Comparison of ENCODE assay signal across 1 cellular context in the genomic region with DNA sequence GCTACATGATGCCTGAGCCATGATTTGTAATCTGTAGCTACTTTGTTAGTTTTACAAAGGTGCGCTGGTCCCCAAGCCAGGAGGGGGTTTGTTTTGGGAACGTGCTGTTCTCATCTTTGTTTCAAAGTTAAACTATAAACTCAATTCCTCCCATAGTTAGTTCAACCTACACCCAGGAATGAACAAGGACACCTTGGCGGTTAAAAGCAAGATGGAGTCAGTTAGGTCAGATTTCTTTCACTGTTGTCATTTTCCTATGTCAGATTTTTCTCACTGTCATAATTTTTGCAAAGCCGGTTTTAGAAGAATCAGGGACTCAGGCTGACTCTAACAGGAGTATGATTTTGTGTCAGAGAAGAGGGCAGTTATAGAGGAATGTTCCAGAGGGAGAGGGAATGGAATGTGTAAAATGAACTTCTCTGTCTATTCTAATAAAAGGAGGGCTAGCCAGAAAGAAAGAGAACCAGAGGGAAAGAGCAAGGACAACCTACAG.
TF ChIP-seq lines count a peak whose summit lies in the region.

No MANE protein-coding gene starts in this region.

TF ChIP-seq in K562, 482 proteins besides CTCF, POLR2A, EP300 and RAD21 (continued from another document and continues in another):
- TF ChIP-seq ZNF280B (CRISPR knock-in tag; IDR thresholded peaks at IDR 0.05) (peak; percentile 65; the same call in 1 of the 2 replicates), ZNF140 (CRISPR knock-in tag; IDR thresholded peaks at IDR 0.05) (no peak), GABPA (tag; conservative IDR thresholded peaks at IDR 0.05; ENCODE audit: low read depth) (no peak), SAP30 (IDR thresholded peaks at IDR 0.05; ENCODE audit: borderline replicate concordance, insufficient read depth, low read depth, low read length, poor library complexity, severe bottlenecking) (no peak), GTF2A2 (tag; IDR thresholded peaks at IDR 0.05) (peak; percentile 93), MCM5 (IDR thresholded peaks at IDR 0.05; ENCODE audit: low read depth) (no peak), MAZ (CRISPR knock-in tag; conservative IDR thresholded peaks at IDR 0.05 in 1 of 2, IDR thresholded peaks at IDR 0.05 in 1 of 2) (peak in 1 of 2 experiments; percentile 72; a peak in 2 of 4 replicates), DDX20 (tag; IDR thresholded peaks at IDR 0.05; ENCODE audit: low read depth) (peak; percentile 94), PHTF2 (CRISPR knock-in tag; IDR thresholded peaks at IDR 0.05) (no peak; the same call in 1 of the 2 replicates), ZNF311 (CRISPR knock-in tag; IDR thresholded peaks at IDR 0.05) (peak; percentile 98), ZNF449 (CRISPR knock-in tag; IDR thresholded peaks at IDR 0.05) (peak; percentile 91), NFXL1 (CRISPR knock-in tag; IDR thresholded peaks at IDR 0.05) (no peak; the same call in 1 of the 2 replicates), SIRT6 (IDR thresholded peaks at IDR 0.05; ENCODE audit: low read depth, low read length) (no peak), ZNF165 (CRISPR knock-in tag; IDR thresholded peaks at IDR 0.05; ENCODE audit: borderline replicate concordance) (0 out of 2 replicates have a peak, but pooled peaks have one; percentile 85), ZNF395 (CRISPR knock-in tag; IDR thresholded peaks at IDR 0.05) (peak; percentile 92), KLF6 (CRISPR knock-in tag; IDR thresholded peaks at IDR 0.05; ENCODE audit: borderline replicate concordance) (peak; percentile 97), FOXM1 (IDR thresholded peaks at IDR 0.05; ENCODE audit: low read depth) (no peak), FOXM1 (CRISPR knock-in tag; IDR thresholded peaks at IDR 0.05; ENCODE audit: low read depth) (no peak), ZNF133 (CRISPR knock-in tag; IDR thresholded peaks at IDR 0.05) (no peak), ZFPM2 (CRISPR knock-in tag; IDR thresholded peaks at IDR 0.05) (0 out of 2 replicates have a peak, but pooled peaks have one; percentile 50), SRF (CRISPR knock-in tag; IDR thresholded peaks at IDR 0.05) (0 out of 4 replicates have a peak, but pooled peaks of 1 of the 2 experiments have one; percentile 55), MECOM (CRISPR knock-in tag; IDR thresholded peaks at IDR 0.05) (peak; percentile 93), BCL6 (CRISPR knock-in tag; IDR thresholded peaks at IDR 0.05) (peak; percentile 70; the same call in 1 of the 2 replicates), MTF1 (CRISPR knock-in tag; IDR thresholded peaks at IDR 0.05; ENCODE audit: borderline replicate concordance) (peak; percentile 79; the same call in 1 of the 2 replicates), HLTF (IDR thresholded peaks at IDR 0.05) (no peak), MAFK (IDR thresholded peaks at IDR 0.05; ENCODE audit: low read length) (no peak), KDM4B (IDR thresholded peaks at IDR 0.05; ENCODE audit: borderline replicate concordance in 2 of 2, low read depth in 1 of 2) (no peak), ARHGAP35 (IDR thresholded peaks at IDR 0.05; ENCODE audit: partially characterized antibody) (no peak), KDM2B (CRISPR knock-in tag; IDR thresholded peaks at IDR 0.05) (0 out of 2 replicates have a peak, but pooled peaks have one; percentile 43), ZNF707 (CRISPR knock-in tag; conservative IDR thresholded peaks at IDR 0.05) (no peak), ZNF197 (CRISPR knock-in tag; IDR thresholded peaks at IDR 0.05; ENCODE audit: low read depth) (peak; percentile 85; the same call in 1 of the 2 replicates), ZNF324 (CRISPR knock-in tag; IDR thresholded peaks at IDR 0.05) (peak; percentile 67), TEAD4 (IDR thresholded peaks at IDR 0.05; ENCODE audit: low read length) (no peak), TEAD4 (CRISPR knock-in tag; IDR thresholded peaks at IDR 0.05; ENCODE audit: borderline replicate concordance) (no peak), ELF4 (CRISPR knock-in tag; IDR thresholded peaks at IDR 0.05) (0 out of 2 replicates have a peak, but pooled peaks have one; percentile 68), ZKSCAN3 (CRISPR knock-in tag; IDR thresholded peaks at IDR 0.05) (peak; percentile 69), ETV1 (tag; conservative IDR thresholded peaks at IDR 0.05; ENCODE audit: low read depth) (peak; percentile 64), ZNF644 (tag; IDR thresholded peaks at IDR 0.05; ENCODE audit: low read depth) (peak; percentile 92), TAF9B (IDR thresholded peaks at IDR 0.05; ENCODE audit: partially characterized antibody) (no peak), IRF9 (tag; IDR thresholded peaks at IDR 0.05) (peak; percentile 82), CCNT2 (IDR thresholded peaks at IDR 0.05; ENCODE audit: borderline replicate concordance, extremely low read depth, insufficient read length, low read depth, low read length) (no peak), XRCC4 (IDR thresholded peaks at IDR 0.05; ENCODE audit: extremely low read depth, insufficient read depth, insufficient read length) (no peak), FIP1L1 (IDR thresholded peaks at IDR 0.05; ENCODE audit: low read depth, low read length, poor library complexity, severe bottlenecking) (no peak), GATA2 (CRISPR knock-in tag; IDR thresholded peaks at IDR 0.05) (no peak), SMAD3 (CRISPR knock-in tag; conservative IDR thresholded peaks at IDR 0.05) (peak; percentile 93), ILK (tag; IDR thresholded peaks at IDR 0.05; ENCODE audit: borderline replicate concordance, low read depth) (peak; percentile 89)
- TF ChIP-seq, protein P1, sequence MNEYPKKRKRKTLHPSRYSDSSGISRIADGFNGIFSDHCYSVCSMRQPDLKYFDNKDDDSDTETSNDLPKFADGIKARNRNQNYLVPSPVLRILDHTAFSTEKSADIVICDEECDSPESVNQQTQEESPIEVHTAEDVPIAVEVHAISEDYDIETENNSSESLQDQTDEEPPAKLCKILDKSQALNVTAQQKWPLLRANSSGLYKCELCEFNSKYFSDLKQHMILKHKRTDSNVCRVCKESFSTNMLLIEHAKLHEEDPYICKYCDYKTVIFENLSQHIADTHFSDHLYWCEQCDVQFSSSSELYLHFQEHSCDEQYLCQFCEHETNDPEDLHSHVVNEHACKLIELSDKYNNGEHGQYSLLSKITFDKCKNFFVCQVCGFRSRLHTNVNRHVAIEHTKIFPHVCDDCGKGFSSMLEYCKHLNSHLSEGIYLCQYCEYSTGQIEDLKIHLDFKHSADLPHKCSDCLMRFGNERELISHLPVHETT (CRISPR knock-in tag; conservative IDR thresholded peaks at IDR 0.05 in 1 of 2, IDR thresholded peaks at IDR 0.05 in 1 of 2), result peak in 1 of 2 experiments; percentile 81; a peak in 1 of 4 replicates
- TF ChIP-seq, protein P2, sequence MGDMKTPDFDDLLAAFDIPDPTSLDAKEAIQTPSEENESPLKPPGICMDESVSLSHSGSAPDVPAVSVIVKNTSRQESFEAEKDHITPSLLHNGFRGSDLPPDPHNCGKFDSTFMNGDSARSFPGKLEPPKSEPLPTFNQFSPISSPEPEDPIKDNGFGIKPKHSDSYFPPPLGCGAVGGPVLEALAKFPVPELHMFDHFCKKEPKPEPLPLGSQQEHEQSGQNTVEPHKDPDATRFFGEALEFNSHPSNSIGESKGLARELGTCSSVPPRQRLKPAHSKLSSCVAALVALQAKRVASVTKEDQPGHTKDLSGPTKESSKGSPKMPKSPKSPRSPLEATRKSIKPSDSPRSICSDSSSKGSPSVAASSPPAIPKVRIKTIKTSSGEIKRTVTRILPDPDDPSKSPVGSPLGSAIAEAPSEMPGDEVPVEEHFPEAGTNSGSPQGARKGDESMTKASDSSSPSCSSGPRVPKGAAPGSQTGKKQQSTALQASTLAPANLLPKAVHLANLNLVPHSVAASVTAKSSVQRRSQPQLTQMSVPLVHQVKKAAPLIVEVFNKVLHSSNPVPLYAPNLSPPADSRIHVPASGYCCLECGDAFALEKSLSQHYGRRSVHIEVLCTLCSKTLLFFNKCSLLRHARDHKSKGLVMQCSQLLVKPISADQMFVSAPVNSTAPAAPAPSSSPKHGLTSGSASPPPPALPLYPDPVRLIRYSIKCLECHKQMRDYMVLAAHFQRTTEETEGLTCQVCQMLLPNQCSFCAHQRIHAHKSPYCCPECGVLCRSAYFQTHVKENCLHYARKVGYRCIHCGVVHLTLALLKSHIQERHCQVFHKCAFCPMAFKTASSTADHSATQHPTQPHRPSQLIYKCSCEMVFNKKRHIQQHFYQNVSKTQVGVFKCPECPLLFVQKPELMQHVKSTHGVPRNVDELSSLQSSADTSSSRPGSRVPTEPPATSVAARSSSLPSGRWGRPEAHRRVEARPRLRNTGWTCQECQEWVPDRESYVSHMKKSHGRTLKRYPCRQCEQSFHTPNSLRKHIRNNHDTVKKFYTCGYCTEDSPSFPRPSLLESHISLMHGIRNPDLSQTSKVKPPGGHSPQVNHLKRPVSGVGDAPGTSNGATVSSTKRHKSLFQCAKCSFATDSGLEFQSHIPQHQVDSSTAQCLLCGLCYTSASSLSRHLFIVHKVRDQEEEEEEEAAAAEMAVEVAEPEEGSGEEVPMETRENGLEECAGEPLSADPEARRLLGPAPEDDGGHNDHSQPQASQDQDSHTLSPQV (IDR thresholded peaks at IDR 0.05), result peak; percentile 99
- TF ChIP-seq, protein P3, sequence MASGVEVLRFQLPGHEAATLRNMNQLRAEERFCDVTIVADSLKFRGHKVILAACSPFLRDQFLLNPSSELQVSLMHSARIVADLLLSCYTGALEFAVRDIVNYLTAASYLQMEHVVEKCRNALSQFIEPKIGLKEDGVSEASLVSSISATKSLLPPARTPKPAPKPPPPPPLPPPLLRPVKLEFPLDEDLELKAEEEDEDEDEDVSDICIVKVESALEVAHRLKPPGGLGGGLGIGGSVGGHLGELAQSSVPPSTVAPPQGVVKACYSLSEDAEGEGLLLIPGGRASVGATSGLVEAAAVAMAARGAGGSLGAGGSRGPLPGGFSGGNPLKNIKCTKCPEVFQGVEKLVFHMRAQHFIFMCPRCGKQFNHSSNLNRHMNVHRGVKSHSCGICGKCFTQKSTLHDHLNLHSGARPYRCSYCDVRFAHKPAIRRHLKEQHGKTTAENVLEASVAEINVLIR (CRISPR knock-in tag; IDR thresholded peaks at IDR 0.05), result peak; percentile 76
- TF ChIP-seq, protein P4, sequence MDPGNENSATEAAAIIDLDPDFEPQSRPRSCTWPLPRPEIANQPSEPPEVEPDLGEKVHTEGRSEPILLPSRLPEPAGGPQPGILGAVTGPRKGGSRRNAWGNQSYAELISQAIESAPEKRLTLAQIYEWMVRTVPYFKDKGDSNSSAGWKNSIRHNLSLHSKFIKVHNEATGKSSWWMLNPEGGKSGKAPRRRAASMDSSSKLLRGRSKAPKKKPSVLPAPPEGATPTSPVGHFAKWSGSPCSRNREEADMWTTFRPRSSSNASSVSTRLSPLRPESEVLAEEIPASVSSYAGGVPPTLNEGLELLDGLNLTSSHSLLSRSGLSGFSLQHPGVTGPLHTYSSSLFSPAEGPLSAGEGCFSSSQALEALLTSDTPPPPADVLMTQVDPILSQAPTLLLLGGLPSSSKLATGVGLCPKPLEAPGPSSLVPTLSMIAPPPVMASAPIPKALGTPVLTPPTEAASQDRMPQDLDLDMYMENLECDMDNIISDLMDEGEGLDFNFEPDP (CRISPR knock-in tag; IDR thresholded peaks at IDR 0.05), result peak; percentile 86; the same call in 1 of the 2 replicates
- TF ChIP-seq, protein P5, sequence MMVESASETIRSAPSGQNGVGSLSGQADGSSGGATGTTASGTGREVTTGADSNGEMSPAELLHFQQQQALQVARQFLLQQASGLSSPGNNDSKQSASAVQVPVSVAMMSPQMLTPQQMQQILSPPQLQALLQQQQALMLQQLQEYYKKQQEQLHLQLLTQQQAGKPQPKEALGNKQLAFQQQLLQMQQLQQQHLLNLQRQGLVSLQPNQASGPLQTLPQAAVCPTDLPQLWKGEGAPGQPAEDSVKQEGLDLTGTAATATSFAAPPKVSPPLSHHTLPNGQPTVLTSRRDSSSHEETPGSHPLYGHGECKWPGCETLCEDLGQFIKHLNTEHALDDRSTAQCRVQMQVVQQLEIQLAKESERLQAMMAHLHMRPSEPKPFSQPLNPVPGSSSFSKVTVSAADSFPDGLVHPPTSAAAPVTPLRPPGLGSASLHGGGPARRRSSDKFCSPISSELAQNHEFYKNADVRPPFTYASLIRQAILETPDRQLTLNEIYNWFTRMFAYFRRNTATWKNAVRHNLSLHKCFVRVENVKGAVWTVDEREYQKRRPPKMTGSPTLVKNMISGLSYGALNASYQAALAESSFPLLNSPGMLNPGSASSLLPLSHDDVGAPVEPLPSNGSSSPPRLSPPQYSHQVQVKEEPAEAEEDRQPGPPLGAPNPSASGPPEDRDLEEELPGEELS (CRISPR knock-in tag; IDR thresholded peaks at IDR 0.05; ENCODE audit: borderline replicate concordance), result no peak
